In genomic region chr1:90356991-90357390, GRCh38 we compare ENCODE assay signal across 31 cellular contexts.
"Had no signal": no experiment of that assay in that cellular context is flagged by ENCODE, and none has a peak within 500 bp of the region (broad histone marks: within the 10 kb centered on the region; RNA-seq: fewer than 3 reads in every experiment).

No MANE protein-coding gene starts in this region.

- H3K4me3 Mint-ChIP-seq: activated CD4-positive, alpha-beta memory T cell treated with anti-CD3 and anti-CD28 coated beads, Interleukin-2, amount 10 ng/mL, durations not matched to agents 7 days and 5 days; activated T-cell treated with anti-CD3 and anti-CD28 coated beads, Interleukin-2, amount 50 U/mL, for 4 hours; activated T-helper 17 cell treated with anti-CD3 and anti-CD28 coated beads, Interleukin-2, amount 50 U/mL, for 72 hours; mesothelial cell of epicardium; naive B cell; stimulated activated memory B cell treated with anti-CD40 and anti-IgM and Interleukin-4, amounts not matched to agents 10 μg/mL and 1 μg/mL and 100 μg/mL, for 72 hours; stimulated activated naive CD8-positive, alpha-beta T cell treated with anti-CD3 and anti-CD28 coated beads, Interleukin-15, amount 100 ng/mL, for 72 hours; type B pancreatic cell had no signal

- H2AFZ ChIP-seq: hepatocyte had no signal

- H3K4me1 Mint-ChIP-seq: activated CD4-positive, alpha-beta memory T cell treated with anti-CD3 and anti-CD28 coated beads, Interleukin-2, amount 10 ng/mL, durations not matched to agents 7 days and 5 days; activated T-helper 17 cell treated with anti-CD3 and anti-CD28 coated beads, Interleukin-2, amount 50 U/mL, for 72 hours; mesothelial cell of epicardium; naive B cell; stimulated activated memory B cell treated with anti-CD40 and anti-IgM and Interleukin-4, amounts not matched to agents 10 μg/mL and 1 μg/mL and 100 μg/mL, for 72 hours; stimulated activated naive CD8-positive, alpha-beta T cell treated with anti-CD3 and anti-CD28 coated beads, Interleukin-15, amount 100 ng/mL, for 72 hours had no signal

- H3K79me2 ChIP-seq: hepatocyte had no signal

- ATAC-seq: activated CD4-positive, CD25-positive, alpha-beta regulatory T cell treated with anti-CD3 and anti-CD28 coated beads, Interleukin-2, amount 50 U/mL, for 24 hours; activated T-cell treated with anti-CD3 and anti-CD28 coated beads, Interleukin-2, amount 50 U/mL, for 4 hours; activated T-helper 17 cell treated with anti-CD3 and anti-CD28 coated beads, Interleukin-2, amount 50 U/mL, for 72 hours; gastroesophageal sphincter; left colon; pancreas; stimulated activated memory B cell treated with anti-CD40 and anti-IgM and Interleukin-4, amounts not matched to agents 10 μg/mL and 1 μg/mL and 100 μg/mL, for 72 hours; stimulated activated naive CD8-positive, alpha-beta T cell treated with anti-CD3 and anti-CD28 coated beads, Interleukin-15, amount 100 ng/mL, for 72 hours had no signal

- H3K4me1 ChIP-seq: gastroesophageal sphincter, pancreas, prostate gland, sigmoid colon, uterus had no signal

- H3K27me3 Mint-ChIP-seq: activated CD4-positive, alpha-beta memory T cell treated with anti-CD3 and anti-CD28 coated beads, Interleukin-2, amount 10 ng/mL, durations not matched to agents 7 days and 5 days; stimulated activated memory B cell treated with anti-CD40 and anti-IgM and Interleukin-4, amounts not matched to agents 10 μg/mL and 1 μg/mL and 100 μg/mL, for 72 hours; stimulated activated naive CD8-positive, alpha-beta T cell treated with anti-CD3 and anti-CD28 coated beads, Interleukin-15, amount 100 ng/mL, for 72 hours had no signal

- DNase-seq: activated CD4-positive, alpha-beta memory T cell treated with anti-CD3 and anti-CD28 coated beads, Interleukin-2, amount 10 ng/mL, durations not matched to agents 7 days and 5 days; activated CD4-positive, alpha-beta T cell treated with anti-CD3 and anti-CD28 coated beads for 48 hours; activated CD8-positive, alpha-beta memory T cell treated with anti-CD3 and anti-CD28 coated beads, Interleukin-2, amount 50 U/mL, for 48 hours; activated gamma-delta T cell treated with Interleukin-2 at 50 U/mL for 16 hours; activated naive CD4-positive, alpha-beta T cell treated with anti-CD3 and anti-CD28 coated beads, Interleukin-2, amount 50 U/mL, for 16 hours; activated T-cell treated with anti-CD3 and anti-CD28 coated beads, Interleukin-2, amount 50 U/mL, for 4 hours; amygdala; caudate nucleus; cortex of kidney; left colon; mammary epithelial cell; naive B cell; nucleus accumbens; pancreas; sigmoid colon; small intestine; stimulated activated CD4-positive, alpha-beta T cell treated with anti-CD3 and anti-CD28 coated beads, Interleukin-4, amount 100 ng/mL, for 4 hours; stimulated activated CD8-positive, alpha-beta memory T cell treated with anti-CD3 and anti-CD28 coated beads, Interleukin-4, amount 100 ng/mL, for 48 hours; stimulated activated naive CD8-positive, alpha-beta T cell treated with anti-CD3 and anti-CD28 coated beads, Interleukin-15, amount 100 ng/mL, for 72 hours; substantia nigra; T-helper 9 cell; uterus; WERI-Rb-1 had no signal

- H3K27ac Mint-ChIP-seq: activated CD4-positive, alpha-beta memory T cell treated with anti-CD3 and anti-CD28 coated beads, Interleukin-2, amount 10 ng/mL, durations not matched to agents 7 days and 5 days; activated T-helper 17 cell treated with anti-CD3 and anti-CD28 coated beads, Interleukin-2, amount 50 U/mL, for 72 hours; mesothelial cell of epicardium; naive B cell; stimulated activated memory B cell treated with anti-CD40 and anti-IgM and Interleukin-4, amounts not matched to agents 10 μg/mL and 1 μg/mL and 100 μg/mL, for 72 hours; stimulated activated naive CD8-positive, alpha-beta T cell treated with anti-CD3 and anti-CD28 coated beads, Interleukin-15, amount 100 ng/mL, for 72 hours; type B pancreatic cell had no signal

- H3K9me3 Mint-ChIP-seq: activated CD4-positive, alpha-beta memory T cell treated with anti-CD3 and anti-CD28 coated beads, Interleukin-2, amount 10 ng/mL, durations not matched to agents 7 days and 5 days; activated T-cell treated with anti-CD3 and anti-CD28 coated beads, Interleukin-2, amount 50 U/mL, for 4 hours; activated T-helper 17 cell treated with anti-CD3 and anti-CD28 coated beads, Interleukin-2, amount 50 U/mL, for 72 hours; mesothelial cell of epicardium; stimulated activated memory B cell treated with anti-CD40 and anti-IgM and Interleukin-4, amounts not matched to agents 10 μg/mL and 1 μg/mL and 100 μg/mL, for 72 hours; stimulated activated naive CD8-positive, alpha-beta T cell treated with anti-CD3 and anti-CD28 coated beads, Interleukin-15, amount 100 ng/mL, for 72 hours; type B pancreatic cell had no signal

- H3K4me2 ChIP-seq: hepatocyte had no signal

- H3K36me3 ChIP-seq: gastroesophageal sphincter, pancreas, prostate gland, sigmoid colon, uterus, WERI-Rb-1 had no signal

- H3K27ac ChIP-seq: gastroesophageal sphincter, hepatocyte, pancreas, prostate gland, sigmoid colon, uterus, WERI-Rb-1 had no signal

- H3K4me3 ChIP-seq: gastroesophageal sphincter, hepatocyte, pancreas, prostate gland, sigmoid colon, uterus had no signal

- H3K27me3 ChIP-seq: gastroesophageal sphincter, hepatocyte, pancreas, uterus had no signal

- H3K36me3 Mint-ChIP-seq: mesothelial cell of epicardium; naive B cell; stimulated activated memory B cell treated with anti-CD40 and anti-IgM and Interleukin-4, amounts not matched to agents 10 μg/mL and 1 μg/mL and 100 μg/mL, for 72 hours; type B pancreatic cell had no signal

- H3K9me3 ChIP-seq: gastroesophageal sphincter, pancreas, prostate gland, sigmoid colon, uterus had no signal
